Comparison of ENCODE assay signal across 24 cellular contexts in the genomic region with DNA sequence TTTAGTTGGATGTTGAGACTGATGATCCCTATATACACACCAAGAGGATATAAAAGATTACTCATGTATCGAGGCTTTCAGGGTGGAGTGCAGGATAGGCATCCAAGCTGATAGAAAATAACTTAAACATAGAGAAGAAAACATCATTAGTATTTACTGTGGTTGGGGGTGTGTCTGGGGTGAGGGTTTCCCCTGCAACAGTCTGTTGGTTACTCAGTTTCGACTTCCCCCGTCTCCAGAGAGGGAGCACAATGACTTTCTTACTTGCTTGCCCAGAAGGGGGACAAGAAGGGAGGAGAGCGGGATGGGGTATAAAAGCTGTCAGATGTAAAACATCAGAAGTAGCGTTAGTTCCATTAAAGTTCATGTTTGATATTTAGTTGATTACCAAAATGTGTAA.
"Had no signal": no experiment of that assay in that cellular context is flagged by ENCODE, and none has a peak within 500 bp of the region (broad histone marks: within the 10 kb centered on the region; RNA-seq: fewer than 3 reads in every experiment).

No MANE protein-coding gene starts in this region.

- DNase-seq: activated CD4-positive, alpha-beta memory T cell treated with anti-CD3 and anti-CD28 coated beads, Interleukin-2, amount 10 ng/mL, durations not matched to agents 7 days and 5 days; activated CD4-positive, alpha-beta T cell treated with anti-CD3 and anti-CD28 coated beads, Interleukin-2, amount 10 ng/mL, durations not matched to agents 24 days and 14 days; activated effector memory CD4-positive, alpha-beta T cell treated with Interleukin-2 at 50 U/mL for 16 hours; activated naive CD4-positive, alpha-beta T cell treated with anti-CD3 and anti-CD28 coated beads for 36 hours; activated naive CD8-positive, alpha-beta T cell treated with anti-CD3 and anti-CD28 coated beads, Interleukin-2, amount 10 ng/mL, durations not matched to agents 7 days and 5 days; activated T-cell treated with anti-CD3 and anti-CD28 coated beads, Interleukin-2, amount 50 U/mL, for 72 hours; amniotic stem cell; effector memory CD4-positive, alpha-beta T cell; glutamatergic neuron; immature natural killer cell; naive thymus-derived CD4-positive, alpha-beta T cell; occipital lobe; right lobe of liver; small intestine; stimulated activated CD4-positive, alpha-beta T cell treated with anti-CD3 and anti-CD28 coated beads, Interleukin-2, amount 100 ng/mL, for 24 hours; stimulated activated naive CD8-positive, alpha-beta T cell treated with anti-CD3 and anti-CD28 coated beads, Interleukin-15, amount 100 ng/mL, for 72 hours; tibial artery had no signal

- H3K4me1 ChIP-seq: breast epithelium, esophagus muscularis mucosa, right lobe of liver, tibial artery had no signal

- H2AFZ ChIP-seq: hepatocyte had no signal

- H3K27me3 ChIP-seq: breast epithelium, esophagus muscularis mucosa, hepatocyte, right lobe of liver, tibial artery had no signal

- H3K79me2 ChIP-seq: hepatocyte had no signal

- ATAC-seq: activated CD4-positive, CD25-positive, alpha-beta regulatory T cell treated with anti-CD3 and anti-CD28 coated beads, Interleukin-2, amount 50 U/mL, for 24 hours; activated T-cell treated with anti-CD3 and anti-CD28 coated beads, Interleukin-2, amount 50 U/mL, for 72 hours; left lobe of liver; naive thymus-derived CD4-positive, alpha-beta T cell; right lobe of liver; stimulated activated effector memory CD8-positive, alpha-beta T cell treated with anti-CD3 and anti-CD28 coated beads, Interleukin-12 subunit alpha, Interleukin-12 subunit beta, amount 100 ng/mL, for 72 hours; stimulated activated naive CD8-positive, alpha-beta T cell treated with anti-CD3 and anti-CD28 coated beads, Interleukin-15, amount 100 ng/mL, for 72 hours had no signal

- H3K36me3 ChIP-seq: breast epithelium, esophagus muscularis mucosa, right lobe of liver, tibial artery had no signal

- H3K4me3 ChIP-seq: breast epithelium, esophagus muscularis mucosa, hepatocyte, right lobe of liver, tibial artery had no signal

- H3K27ac ChIP-seq: breast epithelium, esophagus muscularis mucosa, hepatocyte, right lobe of liver, tibial artery, VCaP had no signal

- H3K4me2 ChIP-seq: hepatocyte had no signal

- H3K9me3 ChIP-seq: breast epithelium, esophagus muscularis mucosa, right lobe of liver, tibial artery had no signal
